In genomic region chr6:85983032-85983659, GRCh38 we compare ENCODE assay signal across 22 cellular contexts.
DNase-seq lines count a peak whose midpoint lies in the region; ATAC-seq, FAIRE-seq and TF ChIP-seq lines count a peak whose summit lies in the region.
"Had no signal": no experiment of that assay in that cellular context is flagged by ENCODE, and none has a peak within 500 bp of the region (broad histone marks: within the 10 kb centered on the region; RNA-seq: fewer than 3 reads in every experiment).

No MANE protein-coding gene starts in this region.

- H3K4me1 ChIP-seq in kidney (ENCODE audit: control insufficient read depth in 1 of 2, insufficient read depth in 1 of 2, low read depth in 1 of 2, low read length in 2 of 2) (no peaks in the 10 kb centered on the region), endodermal cell (ENCODE audit: control insufficient read depth, insufficient read depth, low read length) (no peaks in the 10 kb centered on the region)
- H3K4me1 ChIP-seq: stomach had no signal

- intact Hi-C loops in kidney (cut with DNase I): no loop called here

- no peak for TF ChIP-seq POLR2A in GM12892 (IDR thresholded peaks at IDR 0.05; ENCODE audit: low read depth, low read length)

- peaks cover 55% of the 10 kb centered on the region for H3K9me3 Mint-ChIP-seq in endodermal cell

- no peak overlapping the region for H3K4me3 ChIP-seq in WERI-Rb-1 (ENCODE audit: low read depth, low read length)
- H3K4me3 ChIP-seq in kidney (ENCODE audit: low read length in 2 of 2): no peak overlapping the region
- no peak overlapping the region for H3K4me3 ChIP-seq in endodermal cell (ENCODE audit: low read length)
- H3K4me3 ChIP-seq: stomach had no signal

- H3K9ac ChIP-seq in kidney (ENCODE audit: low read length in 2 of 2): no peak overlapping the region
- H3K9ac ChIP-seq in endodermal cell (ENCODE audit: extremely low read depth, low read length, poor library complexity, severe bottlenecking): no peak overlapping the region

- ATAC-seq in GM19043 (IDR thresholded peaks at IDR 0.05; ENCODE audit: low read depth, unreplicated experiment) (peak; percentile 56), GM21717 (IDR thresholded peaks at IDR 0.05; ENCODE audit: unreplicated experiment) (peak; percentile 69), HG03378 (IDR thresholded peaks at IDR 0.05; ENCODE audit: unreplicated experiment) (peak; percentile 83)
- ATAC-seq: activated CD4-positive, CD25-positive, alpha-beta regulatory T cell treated with anti-CD3 and anti-CD28 coated beads, Interleukin-2, amount 50 U/mL, for 24 hours; esophagus mucosa; sciatic nerve had no signal

- H3K36me3 Mint-ChIP-seq in endodermal cell (ENCODE audit: low read depth): peaks cover 7% of the 10 kb centered on the region

- H3K9me3 ChIP-seq in WERI-Rb-1 (ENCODE audit: severe bottlenecking) (peaks cover 2% of the 10 kb centered on the region), kidney (ENCODE audit: control insufficient read depth in 1 of 2, low read length in 2 of 2) (peaks cover 4 to 9% of the 10 kb centered on the region in 2 donors), endodermal cell (ENCODE audit: control insufficient read depth, low read length) (peaks cover 73% of the 10 kb centered on the region)

- no peak overlapping the region for H3K27ac ChIP-seq in WERI-Rb-1
- no peak overlapping the region for H3K27ac ChIP-seq in kidney (ENCODE audit: low read depth in 2 of 2, low read length in 2 of 2)
- no peak overlapping the region for H3K27ac ChIP-seq in endodermal cell (ENCODE audit: low read depth, low read length)
- H3K27ac ChIP-seq: stomach had no signal

- FAIRE-seq in GM12892 (lab: Jason Lieb, UNC) (peak; percentile 65), kidney (lab: Jason Lieb, UNC) (no peak)
- FAIRE-seq: A204.1 had no signal

- peaks cover 4% of the 10 kb centered on the region for H3K27me3 ChIP-seq in WERI-Rb-1 (ENCODE audit: insufficient read depth, low read depth, severe bottlenecking)
- no peaks in the 10 kb centered on the region for H3K27me3 ChIP-seq in endodermal cell (ENCODE audit: control insufficient read depth, insufficient read depth, low read length, poor library complexity, severe bottlenecking)
- H3K27me3 ChIP-seq: stomach had no signal

- no peak overlapping the region for H3K4me3 Mint-ChIP-seq in endodermal cell
- H3K4me3 Mint-ChIP-seq: T-helper 1 cell treated with Interleukin-12 subunit alpha and Interleukin-12 subunit beta and Interleukin-4 antibody, amounts not matched to agents 30 μg/mL and 1 μg/mL, for 36 hours had no signal

- TF ChIP-seq CTCF in WERI-Rb-1 (IDR thresholded peaks at IDR 0.05; ENCODE audit: low read depth, low read length) (no peak), kidney (IDR thresholded peaks at IDR 0.05; ENCODE audit: borderline replicate concordance, extremely low read depth, insufficient read depth) (no peak), endodermal cell (conservative IDR thresholded peaks at IDR 0.05) (no peak)

- 93% methylated on average over 2 of the region's 2 CpGs; no CpG with 5 or more reads in 1 of the 2 experiments for WGBS in endodermal cell (ENCODE audit: insufficient coverage in 1 of 2, insufficient read length in 1 of 2), 2 experiments

- no peaks in the 10 kb centered on the region for H3K36me3 ChIP-seq in WERI-Rb-1
- H3K36me3 ChIP-seq in kidney (ENCODE audit: control insufficient read depth in 1 of 2, insufficient read depth in 2 of 2, low read length in 2 of 2): no peaks in the 10 kb centered on the region
- H3K36me3 ChIP-seq in endodermal cell (ENCODE audit: control insufficient read depth, insufficient read depth, low read length): no peaks in the 10 kb centered on the region
- H3K36me3 ChIP-seq: stomach had no signal

- DNase-seq in GM12892 (ENCODE audit: insufficient read length): no peak
- no peak for DNase-seq in WERI-Rb-1
- no peak for DNase-seq in kidney
- DNase-seq in endodermal cell: no peak
- DNase-seq in retina: no peak
- DNase-seq: C1 segment of cervical spinal cord; DMS 273 treated with DMSO at 0.1 percent for 48 hours; GOT3; IMR-90; NCI-H2029 treated with DMSO at 0.1 percent for 48 hours; NCI-H510A treated with DMSO at 0.1 percent for 48 hours; SIG-M5; stimulated activated CD4-positive, alpha-beta T cell treated with anti-CD3 and anti-CD28 coated beads, Interleukin-1b, Interleukin-23, amount 100 ng/mL, for 48 hours; stomach had no signal

- peaks cover 4% of the 10 kb centered on the region for H3K27me3 Mint-ChIP-seq in endodermal cell (ENCODE audit: insufficient read depth)

- H3K27ac Mint-ChIP-seq in endodermal cell: no peak overlapping the region
- H3K27ac Mint-ChIP-seq: T-helper 1 cell treated with Interleukin-12 subunit alpha and Interleukin-12 subunit beta and Interleukin-4 antibody, amounts not matched to agents 30 μg/mL and 1 μg/mL, for 36 hours had no signal

- peaks cover 5% of the 10 kb centered on the region for H3K4me1 Mint-ChIP-seq in endodermal cell
